ENCODE assay signal across 12 cellular contexts in the genomic region with DNA sequence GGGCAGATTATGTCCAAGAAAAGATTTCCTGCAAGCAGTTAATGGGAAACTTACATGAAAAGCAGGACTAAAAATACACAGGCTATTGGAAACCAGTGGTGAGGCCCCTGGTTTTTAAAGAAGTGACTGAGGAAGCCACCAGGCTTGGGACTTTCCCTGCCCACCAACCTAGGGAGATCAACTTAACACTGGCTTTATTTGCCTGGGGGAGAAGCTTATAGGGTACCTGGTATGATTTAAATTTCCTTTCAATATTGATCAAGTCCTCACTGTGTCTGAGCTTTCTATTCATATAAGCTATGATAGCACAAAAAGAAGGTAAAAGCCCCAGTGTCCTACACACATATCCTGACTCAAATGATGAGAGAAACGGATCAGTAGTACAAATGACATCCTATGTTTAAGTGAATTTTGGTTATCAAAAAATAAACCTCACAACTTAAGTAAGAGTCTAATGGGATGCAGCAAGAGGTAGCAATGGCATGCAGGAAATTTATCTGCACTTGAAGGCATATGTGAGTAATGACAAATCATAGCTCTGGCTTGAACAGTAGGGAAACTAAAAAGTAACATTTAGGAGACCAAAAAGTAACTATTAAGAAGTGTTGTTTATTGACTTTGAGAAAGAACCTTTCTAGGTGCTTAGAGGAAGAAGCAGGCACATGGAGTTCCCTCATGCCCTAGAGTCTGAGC.
A peak's percentile ranks its signal among the peaks of the same experiment; 100 is the strongest.
DNase-seq lines count a peak whose midpoint lies in the region; ATAC-seq, FAIRE-seq and TF ChIP-seq lines count a peak whose summit lies in the region.
"Had no signal": no experiment of that assay in that cellular context is flagged by ENCODE, and none has a peak within 500 bp of the region (broad histone marks: within the 10 kb centered on the region; RNA-seq: fewer than 3 reads in every experiment).

No MANE protein-coding gene starts in this region.

- peak overlapping the region; percentile 68 for H3K27ac Mint-ChIP-seq in T-helper 1 cell treated with Interleukin-12 subunit alpha and Interleukin-12 subunit beta and Interleukin-4 antibody, amounts not matched to agents 30 μg/mL and 1 μg/mL, for 36 hours
- H3K27ac Mint-ChIP-seq in stimulated activated effector memory CD8-positive, alpha-beta T cell treated with anti-CD3 and anti-CD28 coated beads, Interleukin-12 subunit alpha, Interleukin-12 subunit beta, amount 100 ng/mL, for 72 hours: no peak overlapping the region
- H3K27ac Mint-ChIP-seq: type B pancreatic cell had no signal

- no peak for FAIRE-seq in bronchial epithelial cell (lab: Jason Lieb, UNC)
- FAIRE-seq: A204.1 had no signal

- ATAC-seq in HG03432 (IDR thresholded peaks at IDR 0.05; ENCODE audit: unreplicated experiment) (peak; percentile 63), GM19397 (IDR thresholded peaks at IDR 0.05; ENCODE audit: unreplicated experiment) (no peak)
- ATAC-seq in stimulated activated effector memory CD8-positive, alpha-beta T cell treated with anti-CD3 and anti-CD28 coated beads, Interleukin-12 subunit alpha, Interleukin-12 subunit beta, amount 100 ng/mL, for 72 hours: peak; percentile 66

- H3K36me3 ChIP-seq in bronchial epithelial cell (ENCODE audit: control insufficient read depth, insufficient read depth, low read length): no peaks in the 10 kb centered on the region

- H3K4me3 ChIP-seq in bronchial epithelial cell (ENCODE audit: low read depth, low read length): no peak overlapping the region
- H3K4me3 ChIP-seq: hepatocyte had no signal

- DNase-seq in T-helper 1 cell: no peak
- DNase-seq in bronchial epithelial cell (ENCODE audit: low read depth): peak; percentile 8
- DNase-seq in stimulated activated effector memory CD8-positive, alpha-beta T cell treated with anti-CD3 and anti-CD28 coated beads, Interleukin-12 subunit alpha, Interleukin-12 subunit beta, amount 100 ng/mL, for 72 hours (ENCODE audit: low spot score in 2 of 2): no peak
- DNase-seq in NCI-H748 treated with DMSO at 0.1 percent for 48 hours (lab: John Stamatoyannopoulos, UW): no peak
- no peak for DNase-seq in NCI-H1436 (lab: John Stamatoyannopoulos, UW)
- DNase-seq: MM.1S had no signal

- peak overlapping the region; percentile 13 for H3K4me3 Mint-ChIP-seq in T-helper 1 cell treated with Interleukin-12 subunit alpha and Interleukin-12 subunit beta and Interleukin-4 antibody, amounts not matched to agents 30 μg/mL and 1 μg/mL, for 36 hours
- no peak overlapping the region for H3K4me3 Mint-ChIP-seq in stimulated activated effector memory CD8-positive, alpha-beta T cell treated with anti-CD3 and anti-CD28 coated beads, Interleukin-12 subunit alpha, Interleukin-12 subunit beta, amount 100 ng/mL, for 72 hours
- H3K4me3 Mint-ChIP-seq: type B pancreatic cell had no signal

- H3K36me3 Mint-ChIP-seq in T-helper 1 cell treated with Interleukin-12 subunit alpha and Interleukin-12 subunit beta and Interleukin-4 antibody, amounts not matched to agents 30 μg/mL and 1 μg/mL, for 36 hours (ENCODE audit: low read depth): peaks cover 35% of the 10 kb centered on the region
- H3K36me3 Mint-ChIP-seq in stimulated activated effector memory CD8-positive, alpha-beta T cell treated with anti-CD3 and anti-CD28 coated beads, Interleukin-12 subunit alpha, Interleukin-12 subunit beta, amount 100 ng/mL, for 72 hours: no peaks in the 10 kb centered on the region

- H3K9me3 Mint-ChIP-seq in T-helper 1 cell treated with Interleukin-12 subunit alpha and Interleukin-12 subunit beta and Interleukin-4 antibody, amounts not matched to agents 30 μg/mL and 1 μg/mL, for 36 hours: peaks cover 20% of the 10 kb centered on the region
- no peaks in the 10 kb centered on the region for H3K9me3 Mint-ChIP-seq in stimulated activated effector memory CD8-positive, alpha-beta T cell treated with anti-CD3 and anti-CD28 coated beads, Interleukin-12 subunit alpha, Interleukin-12 subunit beta, amount 100 ng/mL, for 72 hours

- TF ChIP-seq CTCF in bronchial epithelial cell (IDR thresholded peaks at IDR 0.05; ENCODE audit: insufficient read depth, low read length, severe bottlenecking): no peak

- no peaks in the 10 kb centered on the region for H3K27me3 Mint-ChIP-seq in T-helper 1 cell treated with Interleukin-12 subunit alpha and Interleukin-12 subunit beta and Interleukin-4 antibody, amounts not matched to agents 30 μg/mL and 1 μg/mL, for 36 hours (ENCODE audit: low read depth)
- H3K27me3 Mint-ChIP-seq: type B pancreatic cell had no signal

- H3K4me1 Mint-ChIP-seq in T-helper 1 cell treated with Interleukin-12 subunit alpha and Interleukin-12 subunit beta and Interleukin-4 antibody, amounts not matched to agents 30 μg/mL and 1 μg/mL, for 36 hours (ENCODE audit: low read depth): peaks cover 64% of the 10 kb centered on the region
- peaks cover 11% of the 10 kb centered on the region for H3K4me1 Mint-ChIP-seq in stimulated activated effector memory CD8-positive, alpha-beta T cell treated with anti-CD3 and anti-CD28 coated beads, Interleukin-12 subunit alpha, Interleukin-12 subunit beta, amount 100 ng/mL, for 72 hours

- H3K27me3 ChIP-seq in bronchial epithelial cell (ENCODE audit: control insufficient read depth, insufficient read depth, low read length): no peaks in the 10 kb centered on the region
- H3K27me3 ChIP-seq: hepatocyte had no signal
